In the genomic region with DNA sequence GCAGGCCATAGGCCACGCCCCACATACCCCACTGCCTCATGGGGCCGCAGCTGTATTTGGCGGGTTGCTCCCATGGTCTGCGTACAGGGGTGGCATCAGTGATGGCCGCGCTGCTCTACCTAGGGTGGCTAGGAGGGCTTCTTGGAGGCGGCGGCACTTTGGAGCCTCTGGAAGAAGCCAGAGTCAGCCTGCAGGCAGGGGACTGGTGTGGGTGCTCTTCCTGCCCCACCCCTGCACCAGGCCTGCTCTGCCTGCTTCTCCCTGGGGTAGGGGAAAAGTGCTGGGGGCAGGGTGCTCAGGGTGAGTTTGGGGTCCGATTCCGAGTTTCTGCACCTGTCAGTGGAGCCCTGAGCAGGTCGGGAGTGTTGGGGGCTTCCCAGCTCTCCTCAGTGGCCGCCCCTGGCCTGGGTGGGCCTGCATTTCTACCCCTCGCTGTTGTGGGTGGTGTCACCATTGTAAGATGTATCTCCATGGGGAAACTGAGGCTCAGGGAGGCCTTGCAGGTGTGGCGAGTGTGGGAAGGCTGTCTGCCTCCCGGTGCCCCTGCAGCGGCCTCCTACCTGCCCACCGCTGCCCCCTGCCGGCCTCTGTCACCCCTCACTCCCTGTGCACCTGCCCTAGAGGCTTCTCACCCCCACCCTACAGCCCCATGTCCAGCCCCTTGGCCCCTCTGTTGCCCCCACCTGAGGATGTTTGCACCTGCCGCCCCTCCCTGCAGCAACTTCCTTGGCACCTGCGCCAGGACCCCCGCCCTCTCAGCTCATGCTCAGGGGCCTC, we compare ENCODE assay signal across 9 cellular contexts. TPM values are rescaled to one million over a fixed set of nuclear protein-coding genes. Genes with fewer than 3 reads are reported as not detected.
A peak's percentile ranks its signal among the peaks of the same experiment; 100 is the strongest.
DNase-seq lines count a peak whose midpoint lies in the region; ATAC-seq and TF ChIP-seq lines count a peak whose summit lies in the region.
"Had no signal": no experiment of that assay in that cellular context is flagged by ENCODE, and none has a peak within 500 bp of the region (broad histone marks: within the 10 kb centered on the region; RNA-seq: fewer than 3 reads in every experiment).

No MANE protein-coding gene starts in this region.

- H3K27me3 Mint-ChIP-seq in T-helper 17 cell = no peaks in the 10 kb centered on the region

- peak; percentile 59 for ATAC-seq in T-helper 17 cell
- no peak for ATAC-seq in GM18870 (IDR thresholded peaks at IDR 0.05; ENCODE audit: unreplicated experiment)

- no peak overlapping the region for H3K27ac Mint-ChIP-seq in T-helper 17 cell

- no peak for TF ChIP-seq EP300 in sigmoid colon (IDR thresholded peaks at IDR 0.05)

- no peaks in the 10 kb centered on the region for H3K27me3 ChIP-seq in sigmoid colon
- H3K27me3 ChIP-seq: adrenal gland had no signal

- peaks cover 0 to 9% (median 2%) of the 10 kb centered on the region in 4 donors for H3K36me3 ChIP-seq in sigmoid colon
- H3K36me3 ChIP-seq: adrenal gland had no signal

- DNase-seq in GM10266 (ENCODE audit: extremely low spot score) (no peak), T-helper 17 cell (peak in 2 of 3 donors; percentile 39 to 42), cardiac fibroblast (ENCODE audit: low read depth in 2 of 2) (no peak), sigmoid colon (peak; percentile 61), cortex of kidney (lab: John Stamatoyannopoulos, UW) (no peak), NCI-H2081 treated with DMSO at 0.1 percent for 48 hours (lab: John Stamatoyannopoulos, UW) (no peak), midbrain (lab: John Stamatoyannopoulos, UW) (no peak)

- no peak overlapping the region for H3K27ac ChIP-seq in sigmoid colon
- H3K27ac ChIP-seq: adrenal gland had no signal

- WGBS in sigmoid colon, 2 donors = 75 to 76% methylated on average over 21 of the region's 21 CpGs

- H3K9me3 ChIP-seq in T-helper 17 cell (ENCODE audit: control insufficient read depth, low read length, poor library complexity, severe bottlenecking) (no peaks in the 10 kb centered on the region), sigmoid colon (no peaks in the 10 kb centered on the region)
- H3K9me3 ChIP-seq: adrenal gland had no signal

- H3K36me3 Mint-ChIP-seq in T-helper 17 cell (ENCODE audit: low read depth) = no peaks in the 10 kb centered on the region

- no peak overlapping the region for H3K4me3 ChIP-seq in cardiac fibroblast (replicated peaks in 1 of 2; ENCODE audit: low read depth in 2 of 2, low read length in 2 of 2)
- no peak overlapping the region for H3K4me3 ChIP-seq in sigmoid colon
- H3K4me3 ChIP-seq: adrenal gland had no signal

- no peak overlapping the region for H3K4me3 Mint-ChIP-seq in T-helper 17 cell

- intact Hi-C loops in sigmoid colon (cut with DNase I) = no loop called here

- peaks cover 0 to 35% (median 19%) of the 10 kb centered on the region in 4 donors for H3K4me1 ChIP-seq in sigmoid colon

- H3K4me1 Mint-ChIP-seq in T-helper 17 cell = peaks cover 10% of the 10 kb centered on the region

- no peak for TF ChIP-seq POLR2A in sigmoid colon (IDR thresholded peaks at IDR 0.05)

- TF ChIP-seq CTCF in GM10266 (IDR thresholded peaks at IDR 0.05; ENCODE audit: control insufficient read depth, insufficient read depth, low read depth, missing control alignments) = peak; percentile 42
- peak; percentile 41 for TF ChIP-seq CTCF in cardiac fibroblast (IDR thresholded peaks at IDR 0.05; ENCODE audit: low read depth, low read length)
- peak in 1 of 4 experiments; percentile 27 for TF ChIP-seq CTCF in sigmoid colon (IDR thresholded peaks at IDR 0.05)

RNA-seq across cellular contexts. Expression of a gene that starts 5.5 kb away (rescaled TPM):
- 1 to 10 TPM; 7.0 to 7.7 TPM for total RNA-seq in T-helper 17 cell
- 10 to 100 TPM in 2 of 4 donors, 1 to 10 TPM in 2; 5.4 to 16.1 (median 11.4) TPM for total RNA-seq in sigmoid colon
- polyA plus RNA-seq in sigmoid colon = 10 to 100 TPM; 12.6 to 60.0 (median 22.4) TPM

RNA-seq across cellular contexts. Expression of a gene that starts 54.1 kb away (rescaled TPM):
- total RNA-seq in T-helper 17 cell (1 to 10 TPM; 1.1 to 4.0 TPM), sigmoid colon (1 to 10 TPM in 1 of 4 donors, under 1 TPM in 3; 0.28 to 1.5 (median 0.60) TPM)
- polyA plus RNA-seq in sigmoid colon = 1 to 10 TPM in 1 of 3 donors, not detected in 2; 7.1 TPM

Comparison
In these comparisons a context has a peak if more than half of its experiments do, and no peak if none do; other contexts are left out.
1. DNase-seq: peak in T-helper 17 cell (2 of 3) and sigmoid colon (single experiment); none in GM10266 (single experiment), cardiac fibroblast (0 of 2), cortex of kidney (single experiment), NCI-H2081 treated with DMSO at 0.1 percent for 48 hours (single experiment) and midbrain (single experiment).